In the genomic region with DNA sequence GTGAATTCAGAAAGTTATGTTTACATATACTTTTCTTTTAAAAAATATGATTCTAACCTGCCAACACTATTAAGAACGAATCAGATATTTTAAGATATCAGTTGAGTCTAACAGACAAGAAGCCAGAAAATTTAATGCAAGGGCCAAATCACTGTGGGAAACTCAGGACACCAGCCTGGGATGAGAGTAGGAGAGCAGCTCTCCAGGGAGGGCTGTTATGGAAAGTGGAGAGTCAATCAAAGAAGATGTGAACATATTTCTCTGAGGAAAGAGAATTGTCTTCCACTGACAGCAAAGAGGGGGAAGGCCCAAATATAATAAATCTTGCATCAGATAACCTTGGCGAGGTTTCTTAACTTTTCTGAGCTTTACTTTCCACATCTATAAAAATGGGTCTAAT, we compare ENCODE assay signal across 19 cellular contexts.
A peak's percentile ranks its signal among the peaks of the same experiment; 100 is the strongest.
DNase-seq lines count a peak whose midpoint lies in the region; ATAC-seq lines count a peak whose summit lies in the region.
"Had no signal": no experiment of that assay in that cellular context is flagged by ENCODE, and none has a peak within 500 bp of the region (broad histone marks: within the 10 kb centered on the region; RNA-seq: fewer than 3 reads in every experiment).

No MANE protein-coding gene starts in this region.

- peaks cover 11% of the 10 kb centered on the region for H3K4me1 Mint-ChIP-seq in activated naive CD4-positive, alpha-beta T cell treated with anti-CD3 and anti-CD28 coated beads, Interleukin-2, amount 50 U/mL, for 24 hours
- H3K4me1 Mint-ChIP-seq in CD4-positive, CD25-positive, alpha-beta regulatory T cell: peaks cover 6 to 24% (median 13%) of the 10 kb centered on the region in 4 donors
- peaks cover 17 to 35% (median 30%) of the 10 kb centered on the region in 3 donors for H3K4me1 Mint-ChIP-seq in CD8-positive, alpha-beta memory T cell
- peaks cover 3 to 11% (median 9%) of the 10 kb centered on the region in 4 donors for H3K4me1 Mint-ChIP-seq in naive thymus-derived CD8-positive, alpha-beta T cell

- H3K27me3 ChIP-seq in CD4-positive, CD25-positive, alpha-beta regulatory T cell (ENCODE audit: control insufficient read depth, insufficient read depth, low read length): no peaks in the 10 kb centered on the region
- H3K27me3 ChIP-seq in CD8-positive, alpha-beta memory T cell (ENCODE audit: insufficient read depth, low read length, poor library complexity, severe bottlenecking): no peaks in the 10 kb centered on the region
- H3K27me3 ChIP-seq: BLaER1, MG63 had no signal

- ATAC-seq in CD4-positive, CD25-positive, alpha-beta regulatory T cell (ENCODE audit: low read depth in 2 of 2): no peak
- no peak for ATAC-seq in naive thymus-derived CD8-positive, alpha-beta T cell
- no peak for ATAC-seq in GM21390 (IDR thresholded peaks at IDR 0.05; ENCODE audit: unreplicated experiment)
- ATAC-seq: A549, PC-3 had no signal

- POLR2A ChIA-PET in CD8-positive, alpha-beta memory T cell (lab: Charles Lee): no interaction called here
- POLR2A ChIA-PET in naive thymus-derived CD8-positive, alpha-beta T cell (lab: Charles Lee): interaction anchor here (1.2 kb wide), 1 partner anchor 13 kb away, joined by 3 read pairs; no protein-coding TSS in a partner anchor

- no peaks in the 10 kb centered on the region for H3K9me3 Mint-ChIP-seq in activated naive CD4-positive, alpha-beta T cell treated with anti-CD3 and anti-CD28 coated beads, Interleukin-2, amount 50 U/mL, for 24 hours
- H3K9me3 Mint-ChIP-seq in CD4-positive, CD25-positive, alpha-beta regulatory T cell: no peaks in the 10 kb centered on the region
- no peaks in the 10 kb centered on the region for H3K9me3 Mint-ChIP-seq in CD8-positive, alpha-beta memory T cell
- peaks cover 0 to 3% (median 0%) of the 10 kb centered on the region in 9 donors for H3K9me3 Mint-ChIP-seq in naive thymus-derived CD8-positive, alpha-beta T cell

- H3K27ac ChIP-seq in CD4-positive, CD25-positive, alpha-beta regulatory T cell (ENCODE audit: insufficient read depth, low read length, poor library complexity, severe bottlenecking): no peak overlapping the region
- H3K27ac ChIP-seq in CD8-positive, alpha-beta memory T cell (ENCODE audit: low read depth, low read length): no peak overlapping the region
- H3K27ac ChIP-seq: A549, BLaER1 had no signal

- CTCF ChIA-PET in CD8-positive, alpha-beta memory T cell (lab: Charles Lee): no interaction called here

- H3K9me3 ChIP-seq in CD4-positive, CD25-positive, alpha-beta regulatory T cell (ENCODE audit: control insufficient read depth in 2 of 2, low read length in 2 of 2): no peaks in the 10 kb centered on the region
- no peaks in the 10 kb centered on the region for H3K9me3 ChIP-seq in CD8-positive, alpha-beta memory T cell (ENCODE audit: low read length)
- H3K9me3 ChIP-seq: A549, BLaER1, MG63 had no signal

- no peaks in the 10 kb centered on the region for H3K27me3 Mint-ChIP-seq in activated naive CD4-positive, alpha-beta T cell treated with anti-CD3 and anti-CD28 coated beads, Interleukin-2, amount 50 U/mL, for 24 hours
- H3K27me3 Mint-ChIP-seq in CD4-positive, CD25-positive, alpha-beta regulatory T cell: no peaks in the 10 kb centered on the region
- H3K27me3 Mint-ChIP-seq in CD8-positive, alpha-beta memory T cell: peaks cover 0 to 2% of the 10 kb centered on the region in 2 donors
- H3K27me3 Mint-ChIP-seq in naive thymus-derived CD8-positive, alpha-beta T cell: no peaks in the 10 kb centered on the region

- no peak overlapping the region for H3K4me3 Mint-ChIP-seq in activated naive CD4-positive, alpha-beta T cell treated with anti-CD3 and anti-CD28 coated beads, Interleukin-2, amount 50 U/mL, for 24 hours
- no peak overlapping the region for H3K4me3 Mint-ChIP-seq in CD4-positive, CD25-positive, alpha-beta regulatory T cell
- H3K4me3 Mint-ChIP-seq in CD8-positive, alpha-beta memory T cell: no peak overlapping the region
- H3K4me3 Mint-ChIP-seq in naive thymus-derived CD8-positive, alpha-beta T cell: no peak overlapping the region

- H3K27ac Mint-ChIP-seq in activated naive CD4-positive, alpha-beta T cell treated with anti-CD3 and anti-CD28 coated beads, Interleukin-2, amount 50 U/mL, for 24 hours: peak overlapping the region; percentile 6
- peak overlapping the region in 2 of 3 donors; percentile 20 to 69 for H3K27ac Mint-ChIP-seq in CD4-positive, CD25-positive, alpha-beta regulatory T cell
- H3K27ac Mint-ChIP-seq in CD8-positive, alpha-beta memory T cell: peak overlapping the region in 5 of 8 donors; percentile 13 to 70 (median 40)
- peak overlapping the region in 6 of 10 donors; percentile 4 to 56 (median 31) for H3K27ac Mint-ChIP-seq in naive thymus-derived CD8-positive, alpha-beta T cell

- no peak overlapping the region for H3K4me3 ChIP-seq in CD4-positive, CD25-positive, alpha-beta regulatory T cell (ENCODE audit: low read depth, low read length)
- H3K4me3 ChIP-seq in CD8-positive, alpha-beta memory T cell (ENCODE audit: low read length): no peak overlapping the region
- H3K4me3 ChIP-seq: A549, BLaER1, MG63 had no signal

- no peaks in the 10 kb centered on the region for H3K4me1 ChIP-seq in CD4-positive, CD25-positive, alpha-beta regulatory T cell (ENCODE audit: control insufficient read depth, insufficient read depth, low read length, poor library complexity, severe bottlenecking)
- no peaks in the 10 kb centered on the region for H3K4me1 ChIP-seq in CD8-positive, alpha-beta memory T cell (ENCODE audit: insufficient read depth, low read length)
- H3K4me1 ChIP-seq: A549, BLaER1 had no signal

- DNase-seq in activated naive CD4-positive, alpha-beta T cell treated with Interleukin-2 at 50 U/mL for 16 hours: no peak
- no peak for DNase-seq in CD4-positive, CD25-positive, alpha-beta regulatory T cell
- no peak for DNase-seq in CD8-positive, alpha-beta memory T cell
- no peak for DNase-seq in naive thymus-derived CD8-positive, alpha-beta T cell
- no peak for DNase-seq in anterior cingulate cortex (lab: John Stamatoyannopoulos, UW)
- DNase-seq: DMS79 treated with DMSO at 0.1 percent for 48 hours, Kasumi-1, MG63, NCI-H1092, NCI-H1436 treated with DMSO at 0.1 percent for 48 hours, NCI-H2029, NCI-H345, NCI-H526, PC-3, RPMI8226 had no signal

- peaks cover 44% of the 10 kb centered on the region for H3K36me3 ChIP-seq in CD4-positive, CD25-positive, alpha-beta regulatory T cell (ENCODE audit: control insufficient read depth, insufficient read depth, low read length)
- peaks cover 11% of the 10 kb centered on the region for H3K36me3 ChIP-seq in CD8-positive, alpha-beta memory T cell (ENCODE audit: insufficient read depth, low read length)
- H3K36me3 ChIP-seq: MG63 had no signal

- peaks cover 14% of the 10 kb centered on the region for H3K36me3 Mint-ChIP-seq in activated naive CD4-positive, alpha-beta T cell treated with anti-CD3 and anti-CD28 coated beads, Interleukin-2, amount 50 U/mL, for 24 hours
- H3K36me3 Mint-ChIP-seq in CD4-positive, CD25-positive, alpha-beta regulatory T cell: peaks cover 34% of the 10 kb centered on the region
- H3K36me3 Mint-ChIP-seq in CD8-positive, alpha-beta memory T cell: peaks cover 4 to 73% (median 18%) of the 10 kb centered on the region in 3 donors
- H3K36me3 Mint-ChIP-seq in naive thymus-derived CD8-positive, alpha-beta T cell: peaks cover 0 to 77% (median 29%) of the 10 kb centered on the region in 3 donors
